Comparison of ENCODE assay signal across 23 cellular contexts in genomic region chr5:135337064-135337463, GRCh38.
DNase-seq lines count a peak whose midpoint lies in the region; ATAC-seq and TF ChIP-seq lines count a peak whose summit lies in the region.
"Had no signal": no experiment of that assay in that cellular context is flagged by ENCODE, and none has a peak within 500 bp of the region (broad histone marks: within the 10 kb centered on the region; RNA-seq: fewer than 3 reads in every experiment).

No MANE protein-coding gene starts in this region.

- POLR2A ChIA-PET in PC-9 (lab: Charles Lee; ENCODE audit: unreplicated experiment) = no interaction called here

- H3K4me2 ChIP-seq in PC-9 = no peak overlapping the region
- H3K4me2 ChIP-seq: A549 had no signal

- H3K27ac ChIP-seq in PC-9 = no peak overlapping the region
- H3K27ac ChIP-seq: esophagus muscularis mucosa had no signal

- H3K9me2 ChIP-seq in PC-9 (ENCODE audit: insufficient read depth) = no peaks in the 10 kb centered on the region

- DNase-seq in activated T-cell treated with anti-CD3 and anti-CD28 coated beads, Interleukin-2, amount 50 U/mL, for 24 hours = no peak
- DNase-seq in activated T-cell treated with anti-CD3 and anti-CD28 coated beads, Interleukin-2, amount 50 U/mL, for 1 hour = no peak
- DNase-seq in anterior cingulate cortex (lab: John Stamatoyannopoulos, UW) (peak in 48 of 58 donors; percentile 8 to 87 (median 36)), left ventricle myocardium superior (no peak), sciatic nerve (ENCODE audit: low spot score) (no peak), PC-9 (no peak), CD14-positive monocyte (ENCODE audit: low spot score) (no peak), NCI-H524 (lab: John Stamatoyannopoulos, UW) (no peak)
- DNase-seq: activated B cell treated with CpG ODN at 0.5 μM for 24 hours; activated CD8-positive, alpha-beta memory T cell treated with anti-CD3 and anti-CD28 coated beads for 24 hours; CD4-positive, CD25-positive, alpha-beta regulatory T cell; kidney glomerular epithelial cell; MV-4-11; naive B cell; NCI-H2081 treated with DMSO at 0.1 percent for 48 hours; NCI-H526 treated with DMSO at 0.1 percent for 48 hours; RPMI8226; stimulated activated CD4-positive, alpha-beta T cell treated with anti-CD3 and anti-CD28 coated beads, Interleukin-12 subunit alpha, Interleukin-12 subunit beta, amount 100 ng/mL, for 4 hours; stimulated activated naive CD4-positive, alpha-beta T cell had no signal

- H3K4me1 Mint-ChIP-seq in activated T-cell treated with anti-CD3 and anti-CD28 coated beads, Interleukin-2, amount 50 U/mL, for 24 hours (ENCODE audit: low read depth) = peaks cover 6% of the 10 kb centered on the region
- H3K4me1 Mint-ChIP-seq in CD14-positive monocyte = no peaks in the 10 kb centered on the region
- H3K4me1 Mint-ChIP-seq: activated B cell treated with CpG ODN at 0.5 μM for 24 hours, naive B cell had no signal

- no peaks in the 10 kb centered on the region for H3K4me1 ChIP-seq in PC-9 (replicated peaks; ENCODE audit: insufficient read depth)
- H3K4me1 ChIP-seq: A549 had no signal

- peaks cover 18% of the 10 kb centered on the region for H3F3A ChIP-seq in PC-9 (ENCODE audit: insufficient read depth, low read depth)

- H3K27me3 Mint-ChIP-seq in activated T-cell treated with anti-CD3 and anti-CD28 coated beads, Interleukin-2, amount 50 U/mL, for 24 hours = no peaks in the 10 kb centered on the region
- H3K27me3 Mint-ChIP-seq in CD14-positive monocyte (ENCODE audit: low read depth in 3 of 3) = peaks cover 0 to 2% (median 2%) of the 10 kb centered on the region in 3 donors
- H3K27me3 Mint-ChIP-seq: activated B cell treated with CpG ODN at 0.5 μM for 24 hours; CD4-positive, CD25-positive, alpha-beta regulatory T cell; dendritic cell treated with granulocyte-macrophage colony-stimulating factor and Interleukin-4, amounts not matched to agents 40 ng/mL and 50 ng/mL, for 4 days; naive B cell had no signal

- TF ChIP-seq CTCF in PC-9 (conservative IDR thresholded peaks at IDR 0.05) (no peak), CD14-positive monocyte (IDR thresholded peaks at IDR 0.05) (no peak)

- no peak overlapping the region for H3K4me3 ChIP-seq in PC-9
- H3K4me3 ChIP-seq: A549, esophagus muscularis mucosa had no signal

- peaks cover 99% of the 10 kb centered on the region for H3K36me3 Mint-ChIP-seq in activated T-cell treated with anti-CD3 and anti-CD28 coated beads, Interleukin-2, amount 50 U/mL, for 24 hours (ENCODE audit: low read depth)
- H3K36me3 Mint-ChIP-seq in CD14-positive monocyte = peaks cover 96 to 100% of the 10 kb centered on the region in 2 donors

- H3K27me3 ChIP-seq in PC-9 (ENCODE audit: insufficient read depth, low read depth) = no peaks in the 10 kb centered on the region
- H3K27me3 ChIP-seq: esophagus muscularis mucosa had no signal

- BruUV-seq in PC-9 (replicated peaks; lab: Mats Ljungman, UMichigan) = no TSS peak

- H3K4me3 Mint-ChIP-seq in activated T-cell treated with anti-CD3 and anti-CD28 coated beads, Interleukin-2, amount 50 U/mL, for 24 hours = no peak overlapping the region
- no peak overlapping the region for H3K4me3 Mint-ChIP-seq in CD14-positive monocyte
- H3K4me3 Mint-ChIP-seq: activated B cell treated with CpG ODN at 0.5 μM for 24 hours; dendritic cell treated with granulocyte-macrophage colony-stimulating factor and Interleukin-4, amounts not matched to agents 40 ng/mL and 50 ng/mL, for 4 days; naive B cell; T-helper 1 cell treated with Interleukin-12 subunit alpha and Interleukin-12 subunit beta and Interleukin-4 antibody, amounts not matched to agents 30 μg/mL and 1 μg/mL, for 36 hours had no signal

- H3K36me3 ChIP-seq in PC-9 (ENCODE audit: low read depth) = no peaks in the 10 kb centered on the region; the same call in 1 of the 2 replicates

- CTCF ChIA-PET in PC-9 (lab: Charles Lee) = no interaction called here

- H3K27ac Mint-ChIP-seq in activated T-cell treated with anti-CD3 and anti-CD28 coated beads, Interleukin-2, amount 50 U/mL, for 24 hours = peak overlapping the region; percentile 14
- H3K27ac Mint-ChIP-seq in CD14-positive monocyte = peak overlapping the region in 3 of 7 donors; percentile 20 to 69 (median 53)
- H3K27ac Mint-ChIP-seq: activated B cell treated with CpG ODN at 0.5 μM for 24 hours; dendritic cell treated with granulocyte-macrophage colony-stimulating factor and Interleukin-4, amounts not matched to agents 40 ng/mL and 50 ng/mL, for 4 days; T-helper 1 cell treated with Interleukin-12 subunit alpha and Interleukin-12 subunit beta and Interleukin-4 antibody, amounts not matched to agents 30 μg/mL and 1 μg/mL, for 36 hours had no signal

- H4K20me1 ChIP-seq in PC-9 (ENCODE audit: insufficient read depth) = peaks cover 16% of the 10 kb centered on the region; the same call in 1 of the 2 replicates

- peak; percentile 76 for ATAC-seq in left ventricle myocardium superior
- ATAC-seq in sciatic nerve = peak; percentile 23
- ATAC-seq: A549 had no signal

- intact Hi-C loops in left ventricle myocardium superior (cut with micrococcal nuclease) (no loop called here), sciatic nerve (cut with DNase I) (no loop called here), PC-9 (cut with micrococcal nuclease; ENCODE audit: unreplicated experiment) (loop anchor here (10.0 kb wide), 2 partner anchors 322 to 422 kb away; no protein-coding TSS in a partner anchor), CD14-positive monocyte (cut with micrococcal nuclease) (no loop called here)

- H3K9me3 ChIP-seq in PC-9 (ENCODE audit: insufficient read depth, low read depth) = no peaks in the 10 kb centered on the region
- H3K9me3 ChIP-seq: A549, esophagus muscularis mucosa had no signal

- no peak overlapping the region for H2AFZ ChIP-seq in PC-9

- H3K9me3 Mint-ChIP-seq in activated T-cell treated with anti-CD3 and anti-CD28 coated beads, Interleukin-2, amount 50 U/mL, for 24 hours = no peaks in the 10 kb centered on the region
- no peaks in the 10 kb centered on the region for H3K9me3 Mint-ChIP-seq in CD14-positive monocyte
- H3K9me3 Mint-ChIP-seq: activated B cell treated with CpG ODN at 0.5 μM for 24 hours; CD4-positive, CD25-positive, alpha-beta regulatory T cell; dendritic cell treated with granulocyte-macrophage colony-stimulating factor and Interleukin-4, amounts not matched to agents 40 ng/mL and 50 ng/mL, for 4 days; naive B cell; T-helper 1 cell treated with Interleukin-12 subunit alpha and Interleukin-12 subunit beta and Interleukin-4 antibody, amounts not matched to agents 30 μg/mL and 1 μg/mL, for 36 hours had no signal

- H3K79me2 ChIP-seq in PC-9 (ENCODE audit: low read depth) = no peaks in the 10 kb centered on the region

Comparison
In these comparisons a context has a peak if more than half of its experiments do, and no peak if none do; other contexts are left out.
1. DNase-seq: peak in anterior cingulate cortex (48 of 58); none in activated T-cell treated with anti-CD3 and anti-CD28 coated beads, Interleukin-2, amount 50 U/mL, for 24 hours (single experiment), activated T-cell treated with anti-CD3 and anti-CD28 coated beads, Interleukin-2, amount 50 U/mL, for 1 hour (single experiment), left ventricle myocardium superior (single experiment), sciatic nerve (single experiment), PC-9 (0 of 2), CD14-positive monocyte (single experiment) and NCI-H524 (0 of 2).